ENCODE assay signal across 23 cellular contexts in the genomic region with DNA sequence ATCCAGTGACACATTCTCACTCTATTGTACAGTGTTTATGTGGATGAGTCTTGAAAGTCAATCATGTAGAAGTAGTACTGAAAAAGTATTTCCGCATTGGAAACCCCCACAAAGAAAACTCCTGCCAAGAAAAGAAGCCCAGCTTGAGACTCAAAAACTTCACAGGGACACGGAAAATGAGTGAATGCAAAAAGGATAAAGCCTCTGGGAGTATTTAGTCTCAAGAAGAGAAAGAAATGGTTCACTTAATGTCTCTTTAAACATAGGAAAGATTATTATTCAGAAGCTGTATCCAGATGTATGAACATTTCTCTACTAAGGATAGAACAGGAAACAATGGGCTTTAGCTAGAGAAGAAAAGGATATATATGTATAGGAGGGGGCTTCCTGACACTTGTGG.
DNase-seq lines count a peak whose midpoint lies in the region; ATAC-seq, FAIRE-seq and TF ChIP-seq lines count a peak whose summit lies in the region.
"Had no signal": no experiment of that assay in that cellular context is flagged by ENCODE, and none has a peak within 500 bp of the region (broad histone marks: within the 10 kb centered on the region; RNA-seq: fewer than 3 reads in every experiment).

No MANE protein-coding gene starts in this region.

- BruUV-seq in GM12878 (replicated peaks; lab: Mats Ljungman, UMichigan) = no TSS peak

- no peak overlapping the region for H3K9ac ChIP-seq in SK-N-SH
- no peak overlapping the region for H3K9ac ChIP-seq in GM12878 (ENCODE audit: control insufficient read depth, insufficient read depth, low read length)
- no peak overlapping the region for H3K9ac ChIP-seq in neuronal stem cell (ENCODE audit: low read depth, low read length, poor library complexity)
- no peak overlapping the region for H3K9ac ChIP-seq in mesenchymal stem cell (ENCODE audit: low read length)
- H3K9ac ChIP-seq: BLaER1 treated with 17β-estradiol and CSF1 and Interleukin-3, amounts not matched to agents 10 nM and 100 nM; GM23248 had no signal

- TF ChIP-seq RAD21 in SK-N-SH (IDR thresholded peaks at IDR 0.05; ENCODE audit: low read length) (no peak), GM12878 (IDR thresholded peaks at IDR 0.05; ENCODE audit: insufficient read depth, low read depth, low read length) (no peak)

- no peak overlapping the region for H3K4ac ChIP-seq in neuronal stem cell (ENCODE audit: low read length)
- H3K4ac ChIP-seq in mesenchymal stem cell (ENCODE audit: low read depth in 1 of 2, low read length in 2 of 2) = no peak overlapping the region

- H3K4me3 ChIP-seq in SK-N-SH (ENCODE audit: low read depth in 2 of 2, low read length in 1 of 2) (no peak overlapping the region), GM12878 (no peak overlapping the region), neuronal stem cell (ENCODE audit: low read length in 2 of 2) (no peak overlapping the region), mesenchymal stem cell (ENCODE audit: insufficient read depth in 1 of 2, low read depth in 1 of 2, low read length in 2 of 2) (no peak overlapping the region)
- H3K4me3 ChIP-seq: BLaER1 treated with 17β-estradiol and CSF1 and Interleukin-3, amounts not matched to agents 10 nM and 100 nM; GM23248 had no signal

- H2AK5ac ChIP-seq in neuronal stem cell (ENCODE audit: low read depth, low read length) (no peak overlapping the region), mesenchymal stem cell (ENCODE audit: low read length, severe bottlenecking) (no peak overlapping the region)

- H3K27ac ChIP-seq in SK-N-SH (ENCODE audit: low read depth in 2 of 2, low read length in 1 of 2) (no peak overlapping the region), GM12878 (ENCODE audit: control insufficient read depth, insufficient read depth) (no peak overlapping the region), neuronal stem cell (replicated peaks; ENCODE audit: low read length) (no peak overlapping the region), mesenchymal stem cell (ENCODE audit: low read length, poor library complexity, severe bottlenecking) (no peak overlapping the region)
- H3K27ac ChIP-seq: 22Rv1; BLaER1 treated with 17β-estradiol and CSF1 and Interleukin-3, amounts not matched to agents 10 nM and 100 nM; GM23248 had no signal

- WGBS in SK-N-SH (ENCODE audit: low lambda C conversion rate) = 31% methylated on average over 2 of the region's 2 CpGs
- WGBS in GM12878 (ENCODE audit: insufficient coverage, insufficient replicate concordance, low lambda C conversion rate, missing lambda C conversion rate) = 2% methylated on average over 2 of the region's 2 CpGs
- no CpG with 5 or more reads among the region's 2 CpGs for WGBS in neuronal stem cell (ENCODE audit: extremely low coverage in 2 of 2, insufficient read length in 2 of 2, insufficient replicate concordance in 1 of 2), 2 donors
- no CpG with 5 or more reads among the region's 2 CpGs for WGBS in mesenchymal stem cell

- RAD21 ChIA-PET in GM12878 (lab: Charles Lee; ENCODE audit: unreplicated experiment) = interaction anchor here (0.8 to 1.0 kb wide), 2 partner anchors 64 to 66 kb away, joined by 3 read pairs; no protein-coding TSS in a partner anchor

- ATAC-seq in SK-N-SH treated with all-trans-retinoic acid at 6 μM for 48 hours (no peak), GM12878 (peak; percentile 47), GM21515 (IDR thresholded peaks at IDR 0.05; ENCODE audit: unreplicated experiment) (no peak)
- ATAC-seq: HCT116 had no signal

- H4K20me1 ChIP-seq in SK-N-SH (ENCODE audit: insufficient read depth) = no peaks in the 10 kb centered on the region
- H4K20me1 ChIP-seq in GM12878 (ENCODE audit: control insufficient read depth, insufficient read depth) = no peaks in the 10 kb centered on the region
- H4K20me1 ChIP-seq: BLaER1 treated with 17β-estradiol and CSF1 and Interleukin-3, amounts not matched to agents 10 nM and 100 nM had no signal

- no peaks in the 10 kb centered on the region for H3K27me3 ChIP-seq in SK-N-SH (ENCODE audit: insufficient read depth)
- no peaks in the 10 kb centered on the region for H3K27me3 ChIP-seq in GM12878 (replicated peaks in 1 of 2; ENCODE audit: control insufficient read depth in 2 of 2, insufficient read depth in 2 of 2, low read length in 1 of 2)
- no peaks in the 10 kb centered on the region for H3K27me3 ChIP-seq in neuronal stem cell (ENCODE audit: control insufficient read depth in 3 of 3, insufficient read depth in 3 of 3, low read depth in 1 of 3, low read length in 3 of 3)
- no peaks in the 10 kb centered on the region for H3K27me3 ChIP-seq in mesenchymal stem cell (ENCODE audit: control insufficient read depth in 1 of 2, insufficient read depth in 1 of 2, low read length in 2 of 2)
- H3K27me3 ChIP-seq: BE2C; BLaER1 treated with 17β-estradiol and CSF1 and Interleukin-3, amounts not matched to agents 10 nM and 100 nM had no signal

- in situ Hi-C loops in GM12878 (cut with MboI) = no loop called here

- no peak overlapping the region for H2BK15ac ChIP-seq in neuronal stem cell (ENCODE audit: low read length)
- no peak overlapping the region for H2BK15ac ChIP-seq in mesenchymal stem cell (ENCODE audit: low read depth, poor library complexity, severe bottlenecking)

- DNase-seq in SK-N-SH (no peak), GM12878 (ENCODE audit: low read depth, low spot score) (no peak), neuronal stem cell (ENCODE audit: low spot score) (no peak), mesenchymal stem cell (no peak)
- DNase-seq: ACHN; AML-193; BE2C; CD4-positive, alpha-beta T cell; CD8-positive, alpha-beta memory T cell; DMS 273 treated with DMSO at 0.1 percent for 48 hours; EL; GDM1; GM23248; H9 had no signal

- H3K79me1 ChIP-seq in neuronal stem cell (ENCODE audit: low read depth, low read length) (no peaks in the 10 kb centered on the region), mesenchymal stem cell (replicated peaks; ENCODE audit: low read length, poor library complexity, severe bottlenecking) (no peaks in the 10 kb centered on the region)

- no peak for FAIRE-seq in GM12878 (lab: Jason Lieb, UNC)
- FAIRE-seq: A204.1, D721Med, GM12891, GM18507 had no signal

- H3K79me2 ChIP-seq in SK-N-SH (ENCODE audit: insufficient read depth) (no peaks in the 10 kb centered on the region), GM12878 (ENCODE audit: control insufficient read depth, insufficient read depth, low read length) (no peaks in the 10 kb centered on the region)

- TF ChIP-seq POLR2A in GM12878 (IDR thresholded peaks at IDR 0.05; ENCODE audit: low read depth, low read length) = no peak

- no peaks in the 10 kb centered on the region for H3F3A ChIP-seq in SK-N-SH (replicated peaks; ENCODE audit: insufficient read depth)

- SMC1A ChIA-PET in GM12878 (lab: Charles Lee; ENCODE audit: uncharacterized antibody, unreplicated experiment) = interaction anchor here (0.8 to 1.5 kb wide), 8 partner anchors 9 to 914 kb away, joined by 3 to 5 read pairs (median 4); no protein-coding TSS in a partner anchor

- H2BK12ac ChIP-seq in neuronal stem cell (ENCODE audit: low read length) (no peak overlapping the region), mesenchymal stem cell (ENCODE audit: low read length in 2 of 2) (no peak overlapping the region)

- H3K36me3 ChIP-seq in SK-N-SH (replicated peaks in 1 of 2; ENCODE audit: control insufficient read depth in 1 of 2, insufficient read depth in 2 of 2, low read length in 1 of 2) (no peaks in the 10 kb centered on the region), GM12878 (ENCODE audit: control insufficient read depth in 2 of 2, insufficient read depth in 2 of 2, low read length in 1 of 2) (no peaks in the 10 kb centered on the region), neuronal stem cell (replicated peaks in 1 of 2; ENCODE audit: control insufficient read depth in 2 of 2, insufficient read depth in 2 of 2, low read length in 2 of 2) (no peaks in the 10 kb centered on the region), mesenchymal stem cell (ENCODE audit: control insufficient read depth in 1 of 2, insufficient read depth in 2 of 2, low read depth in 1 of 2, low read length in 2 of 2) (no peaks in the 10 kb centered on the region)
- H3K36me3 ChIP-seq: BE2C; BLaER1 treated with 17β-estradiol and CSF1 and Interleukin-3, amounts not matched to agents 10 nM and 100 nM had no signal

- no peak overlapping the region for H3K23ac ChIP-seq in neuronal stem cell (ENCODE audit: low read depth, low read length, poor library complexity)
- H3K23ac ChIP-seq in mesenchymal stem cell (ENCODE audit: low read length in 2 of 2) = no peak overlapping the region

- no peak overlapping the region for H2BK120ac ChIP-seq in neuronal stem cell (ENCODE audit: low read depth, low read length)
- no peak overlapping the region for H2BK120ac ChIP-seq in mesenchymal stem cell (ENCODE audit: low read depth, low read length)

- TF ChIP-seq CTCF in SK-N-SH (IDR thresholded peaks at IDR 0.05) = no peak
- TF ChIP-seq CTCF in GM12878 (IDR thresholded peaks at IDR 0.05 in 2 of 3, conservative IDR thresholded peaks at IDR 0.05 in 1 of 3; ENCODE audit: control insufficient read depth in 2 of 3, extremely low read depth in 1 of 3, insufficient read depth in 1 of 3, low read depth in 3 of 3, low read length in 3 of 3) = no peak

- no peaks in the 10 kb centered on the region for H3K4me1 ChIP-seq in SK-N-SH (ENCODE audit: control insufficient read depth in 1 of 2, insufficient read depth in 2 of 2, low read depth in 1 of 2, low read length in 1 of 2)
- H3K4me1 ChIP-seq in GM12878 (ENCODE audit: control insufficient read depth, insufficient read depth, low read length) = no peaks in the 10 kb centered on the region
- no peaks in the 10 kb centered on the region for H3K4me1 ChIP-seq in neuronal stem cell (ENCODE audit: control insufficient read depth in 2 of 2, insufficient read depth in 1 of 2, low read depth in 1 of 2, low read length in 2 of 2)
- H3K4me1 ChIP-seq in mesenchymal stem cell (ENCODE audit: control insufficient read depth, insufficient read depth, low read depth, low read length) = no peaks in the 10 kb centered on the region
- H3K4me1 ChIP-seq: BE2C; BLaER1 treated with 17β-estradiol and CSF1 and Interleukin-3, amounts not matched to agents 10 nM and 100 nM had no signal

- no peaks in the 10 kb centered on the region for H3K9me2 ChIP-seq in SK-N-SH

- H4K91ac ChIP-seq in neuronal stem cell (ENCODE audit: low read depth, low read length, poor library complexity) = no peak overlapping the region
- no peak overlapping the region for H4K91ac ChIP-seq in mesenchymal stem cell (ENCODE audit: low read length)

- H2AFZ ChIP-seq in SK-N-SH (ENCODE audit: low read depth) (0 out of 2 replicates have a peak overlapping the region, but pooled peaks have one; percentile 32), GM12878 (ENCODE audit: control insufficient read depth, low read depth, low read length) (no peak overlapping the region), neuronal stem cell (ENCODE audit: low read length) (peak overlapping the region; percentile 70), mesenchymal stem cell (ENCODE audit: low read depth, low read length) (no peak overlapping the region)
- H2AFZ ChIP-seq: GM23248 had no signal

- H3K9me3 ChIP-seq in SK-N-SH (no peaks in the 10 kb centered on the region), GM12878 (replicated peaks; ENCODE audit: control insufficient read depth, insufficient read depth, low read length) (no peaks in the 10 kb centered on the region; the same call in 2 of the 3 replicates), neuronal stem cell (replicated peaks in 1 of 2; ENCODE audit: control insufficient read depth in 2 of 2, insufficient read depth in 1 of 2, low read depth in 1 of 2, low read length in 2 of 2) (no peaks in the 10 kb centered on the region), mesenchymal stem cell (ENCODE audit: control insufficient read depth, low read length) (peaks cover 11% of the 10 kb centered on the region)
- H3K9me3 ChIP-seq: BE2C had no signal

- intact Hi-C loops in GM12878 (cut with micrococcal nuclease; ENCODE audit: unreplicated experiment) = no loop called here

- TF ChIP-seq EP300 in SK-N-SH (IDR thresholded peaks at IDR 0.05; ENCODE audit: borderline replicate concordance in 1 of 2, low read depth in 1 of 2, low read length in 1 of 2) = no peak
- TF ChIP-seq EP300 in GM12878 (IDR thresholded peaks at IDR 0.05; ENCODE audit: borderline replicate concordance in 1 of 2, control insufficient read depth in 1 of 2, low read depth in 2 of 2, low read length in 2 of 2) = no peak

- POLR2A ChIA-PET in SK-N-SH (lab: Yijun Ruan, JAX) (no interaction called here), GM12878 (lab: Charles Lee) (interaction anchor here (0.6 kb wide), 1 partner anchor 43 kb away, joined by 3 read pairs; no protein-coding TSS in a partner anchor)

- CTCF ChIA-PET in SK-N-SH (lab: Yijun Ruan, JAX) (no interaction called here), GM12878 (lab: Yijun Ruan, JAX) (interaction anchor here (0.7 to 2.3 kb wide), 4 partner anchors 10 to 112 kb away, joined by 3 to 4 read pairs (median 3); no protein-coding TSS in a partner anchor)

- H3K14ac ChIP-seq in neuronal stem cell (ENCODE audit: low read length) (no peak overlapping the region), mesenchymal stem cell (ENCODE audit: low read length in 2 of 2) (no peak overlapping the region)

- no peak overlapping the region for H3K18ac ChIP-seq in neuronal stem cell (ENCODE audit: low read length)
- no peak overlapping the region for H3K18ac ChIP-seq in mesenchymal stem cell (ENCODE audit: low read depth in 1 of 2, low read length in 2 of 2)

- H2BK5ac ChIP-seq in neuronal stem cell (ENCODE audit: low read length) (no peak overlapping the region), mesenchymal stem cell (ENCODE audit: low read depth, low read length, poor library complexity, severe bottlenecking) (no peak overlapping the region)

- no peak overlapping the region for H4K8ac ChIP-seq in neuronal stem cell (ENCODE audit: low read depth, low read length)
- H4K8ac ChIP-seq in mesenchymal stem cell (ENCODE audit: low read length) = no peak overlapping the region

- no peak overlapping the region for H3K4me2 ChIP-seq in SK-N-SH
- H3K4me2 ChIP-seq in GM12878 (ENCODE audit: control insufficient read depth, insufficient read depth) = no peak overlapping the region
- H3K4me2 ChIP-seq in neuronal stem cell (ENCODE audit: insufficient read depth, low read length, poor library complexity, severe bottlenecking) = no peak overlapping the region
- H3K4me2 ChIP-seq in mesenchymal stem cell (ENCODE audit: low read length, poor library complexity, severe bottlenecking) = no peak overlapping the region
- H3K4me2 ChIP-seq: BLaER1 treated with 17β-estradiol and CSF1 and Interleukin-3, amounts not matched to agents 10 nM and 100 nM had no signal

Comparison
In these comparisons a context has a peak if more than half of its experiments do, and no peak if none do; other contexts are left out.
1. H2AFZ ChIP-seq: peak in SK-N-SH (single experiment) and neuronal stem cell (single experiment); none in GM12878 (single experiment) and mesenchymal stem cell (single experiment).